Comparison of ENCODE assay signal across 17 cellular contexts in genomic region chr3:52443268-52443610, GRCh38. TPM values are rescaled to one million over a fixed set of nuclear protein-coding genes. Genes with fewer than 3 reads are reported as not detected.
"Had no signal": no experiment of that assay in that cellular context is flagged by ENCODE, and none has a peak within 500 bp of the region (broad histone marks: within the 10 kb centered on the region; RNA-seq: fewer than 3 reads in every experiment).

No MANE protein-coding gene starts in this region.

- ATAC-seq: activated T-helper 17 cell treated with anti-CD3 and anti-CD28 coated beads, Interleukin-2, amount 50 U/mL, for 72 hours; left lung; naive thymus-derived CD8-positive, alpha-beta T cell; T-helper 17 cell; WTC11 had no signal

- H3K27ac ChIP-seq: adrenal gland had no signal

- H3K4me3 ChIP-seq: adrenal gland had no signal

- H3K4me1 ChIP-seq: adrenal gland had no signal

- DNase-seq: activated CD4-positive, alpha-beta T cell treated with anti-CD3 and anti-CD28 coated beads, Interleukin-2, amount 10 ng/mL, durations not matched to agents 24 days and 14 days; activated CD8-positive, alpha-beta memory T cell treated with anti-CD3 and anti-CD28 coated beads for 24 hours; activated naive CD4-positive, alpha-beta T cell treated with anti-CD3 and anti-CD28 coated beads, Interleukin-2, amount 10 ng/mL, durations not matched to agents 7 days and 5 days; activated T-cell treated with anti-CD3 and anti-CD28 coated beads for 4 hours; adrenal gland; central memory CD4-positive, alpha-beta T cell; cortex of kidney; effector memory CD4-positive, alpha-beta T cell; SHP77 treated with DMSO at 0.1 percent for 48 hours; T-helper 17 cell had no signal

- H3K36me3 ChIP-seq: adrenal gland, left lung had no signal

- H3K27me3 ChIP-seq: adrenal gland, left lung, tibial nerve had no signal

- H3K9me3 ChIP-seq: adrenal gland, left lung, tibial nerve had no signal

RNA-seq across cellular contexts. Expression of gene SEMA3G, which starts 1.7 kb away (rescaled TPM):
- total RNA-seq: naive thymus-derived CD8-positive, alpha-beta T cell; osteocyte had no signal
- polyA plus RNA-seq: naive thymus-derived CD8-positive, alpha-beta T cell had no signal

RNA-seq across cellular contexts. Expression of gene TNNC1, which starts 10.6 kb away (rescaled TPM):
- total RNA-seq: glomerular endothelial cell, osteocyte had no signal
